ENCODE assay signal across 1 cellular context in genomic region chr1:201127755-201128455, GRCh38.
TF ChIP-seq lines count a peak whose summit lies in the region.

No MANE protein-coding gene starts in this region.

TF ChIP-seq in HEK293, 187 proteins besides CTCF, POLR2A, EP300 and RAD21:
- TF ChIP-seq ZNF518A (tag by site-specific recombination; conservative IDR thresholded peaks at IDR 0.05; ENCODE audit: low read depth) (no peak), ZIC2 (tag by site-specific recombination; IDR thresholded peaks at IDR 0.05) (peak; percentile 24)
